Comparison of ENCODE assay signal across 15 cellular contexts in genomic region chr6:15016813-15017212, GRCh38.
DNase-seq lines count a peak whose midpoint lies in the region; ATAC-seq and TF ChIP-seq lines count a peak whose summit lies in the region.
"Had no signal": no experiment of that assay in that cellular context is flagged by ENCODE, and none has a peak within 500 bp of the region (broad histone marks: within the 10 kb centered on the region; RNA-seq: fewer than 3 reads in every experiment).

No MANE protein-coding gene starts in this region.

- H3K9me3 Mint-ChIP-seq in natural killer cell treated with Interleukin-12 subunit alpha and Interleukin-12 subunit beta and Interleukin-15 and Interleukin-18, amount 100 ng/mL, for 72 hours = no peaks in the 10 kb centered on the region
- no peaks in the 10 kb centered on the region for H3K9me3 Mint-ChIP-seq in natural killer cell
- peaks cover 16% of the 10 kb centered on the region for H3K9me3 Mint-ChIP-seq in WTC11
- H3K9me3 Mint-ChIP-seq: H9 had no signal

- H3K36me3 ChIP-seq in lower lobe of right lung = no peaks in the 10 kb centered on the region

- peaks cover 32 to 35% of the 10 kb centered on the region in 2 donors for H3K4me1 Mint-ChIP-seq in natural killer cell treated with Interleukin-12 subunit alpha and Interleukin-12 subunit beta and Interleukin-15 and Interleukin-18, amount 100 ng/mL, for 72 hours (ENCODE audit: low read depth in 2 of 2)
- H3K4me1 Mint-ChIP-seq in natural killer cell = peaks cover 8 to 11% of the 10 kb centered on the region in 2 donors
- H3K4me1 Mint-ChIP-seq in WTC11 = peaks cover 49% of the 10 kb centered on the region

- no peak for ATAC-seq in natural killer cell treated with Interleukin-12 subunit alpha and Interleukin-12 subunit beta and Interleukin-15 and Interleukin-18, amount 100 ng/mL, for 72 hours
- no peak for ATAC-seq in natural killer cell
- ATAC-seq in WTC11 = no peak
- no peak for ATAC-seq in lower lobe of right lung
- no peak for ATAC-seq in HG03139 (IDR thresholded peaks at IDR 0.05; ENCODE audit: unreplicated experiment)
- ATAC-seq: A549 had no signal

- peak overlapping the region; percentile 78 to 98 for H3K27ac Mint-ChIP-seq in natural killer cell treated with Interleukin-12 subunit alpha and Interleukin-12 subunit beta and Interleukin-15 and Interleukin-18, amount 100 ng/mL, for 72 hours
- no peak overlapping the region for H3K27ac Mint-ChIP-seq in natural killer cell
- peak overlapping the region; percentile 82 for H3K27ac Mint-ChIP-seq in WTC11
- H3K27ac Mint-ChIP-seq: CD4-positive, CD25-positive, alpha-beta regulatory T cell had no signal

- no peaks in the 10 kb centered on the region for H3K4me1 ChIP-seq in lower lobe of right lung
- H3K4me1 ChIP-seq: A549 had no signal

- H3K27me3 Mint-ChIP-seq in natural killer cell treated with Interleukin-12 subunit alpha and Interleukin-12 subunit beta and Interleukin-15 and Interleukin-18, amount 100 ng/mL, for 72 hours = no peaks in the 10 kb centered on the region
- H3K27me3 Mint-ChIP-seq in natural killer cell (ENCODE audit: low read depth in 2 of 2) (peaks cover 0 to 3% of the 10 kb centered on the region in 2 donors), WTC11 (ENCODE audit: low read depth) (no peaks in the 10 kb centered on the region)

- peaks cover 8% of the 10 kb centered on the region for H3K36me3 Mint-ChIP-seq in natural killer cell treated with Interleukin-12 subunit alpha and Interleukin-12 subunit beta and Interleukin-15 and Interleukin-18, amount 100 ng/mL, for 72 hours
- H3K36me3 Mint-ChIP-seq in natural killer cell = no peaks in the 10 kb centered on the region
- peaks cover 24% of the 10 kb centered on the region for H3K36me3 Mint-ChIP-seq in WTC11
- H3K36me3 Mint-ChIP-seq: CD4-positive, CD25-positive, alpha-beta regulatory T cell had no signal

- POLR2A ChIA-PET in WTC11 (lab: Charles Lee) = no interaction called here

- no peak for TF ChIP-seq CTCF in natural killer cell (IDR thresholded peaks at IDR 0.05)
- no peak for TF ChIP-seq CTCF in WTC11 (IDR thresholded peaks at IDR 0.05)
- no peak for TF ChIP-seq CTCF in lower lobe of right lung (IDR thresholded peaks at IDR 0.05)

- H3K9me3 ChIP-seq in lower lobe of right lung = no peaks in the 10 kb centered on the region
- H3K9me3 ChIP-seq: A549, SK-N-SH had no signal

- H3K4me3 ChIP-seq in lower lobe of right lung = peak overlapping the region; percentile 18
- H3K4me3 ChIP-seq: A549 had no signal

- intact Hi-C loops in natural killer cell (cut with micrococcal nuclease) = no loop called here
- intact Hi-C loops in lower lobe of right lung (cut with DNase I) = no loop called here

- H3K27ac ChIP-seq in lower lobe of right lung = no peak overlapping the region
- H3K27ac ChIP-seq: A549 had no signal

- no peak for DNase-seq in natural killer cell treated with Interleukin-12 subunit alpha and Interleukin-12 subunit beta and Interleukin-15 and Interleukin-18, amount 100 ng/mL, for 72 hours (ENCODE audit: low spot score)
- no peak for DNase-seq in natural killer cell
- DNase-seq in WTC11 (ENCODE audit: low spot score) = no peak
- DNase-seq in lower lobe of right lung = no peak
- DNase-seq in NCI-H1417 treated with DMSO at 0.1 percent for 48 hours (lab: John Stamatoyannopoulos, UW) = no peak
- DNase-seq in SW480 (ENCODE audit: low spot score) = no peak
- DNase-seq in DMS153 treated with DMSO at 0.1 percent for 48 hours (lab: John Stamatoyannopoulos, UW; ENCODE audit: unreplicated experiment) = no peak
- DNase-seq: NCI-H1436, NCI-H2029, NCI-H510A treated with DMSO at 0.1 percent for 48 hours, SK-N-SH had no signal

- CTCF ChIA-PET in WTC11 (lab: Charles Lee) = no interaction called here

- peak overlapping the region; percentile 42 for H3K4me3 Mint-ChIP-seq in natural killer cell treated with Interleukin-12 subunit alpha and Interleukin-12 subunit beta and Interleukin-15 and Interleukin-18, amount 100 ng/mL, for 72 hours
- H3K4me3 Mint-ChIP-seq in natural killer cell = no peak overlapping the region
- no peak overlapping the region for H3K4me3 Mint-ChIP-seq in WTC11
- H3K4me3 Mint-ChIP-seq: CD4-positive, CD25-positive, alpha-beta regulatory T cell; H9 had no signal

- no peaks in the 10 kb centered on the region for H3K27me3 ChIP-seq in lower lobe of right lung (ENCODE audit: low read depth)

TF ChIP-seq in WTC11, 78 proteins besides CTCF, POLR2A, EP300 and RAD21:
- TF ChIP-seq ATF6 (CRISPR knock-in tag; IDR thresholded peaks at IDR 0.05) = no peak
- TF ChIP-seq FOXP4 (CRISPR knock-in tag; IDR thresholded peaks at IDR 0.05) = no peak
- no peak for TF ChIP-seq ZNF121 (CRISPR knock-in tag; IDR thresholded peaks at IDR 0.05)
- no peak for TF ChIP-seq JAZF1 (CRISPR knock-in tag; IDR thresholded peaks at IDR 0.05)
- TF ChIP-seq CDX4 (CRISPR knock-in tag; IDR thresholded peaks at IDR 0.05; ENCODE audit: borderline replicate concordance) = no peak
- TF ChIP-seq JUN (CRISPR knock-in tag; IDR thresholded peaks at IDR 0.05) = no peak
- TF ChIP-seq ELF4 (CRISPR knock-in tag; IDR thresholded peaks at IDR 0.05; ENCODE audit: low read depth) = no peak

Comparison
In these comparisons a context has a peak if more than half of its experiments do, and no peak if none do; other contexts are left out.
1. H3K27ac Mint-ChIP-seq: peak in natural killer cell treated with Interleukin-12 subunit alpha and Interleukin-12 subunit beta and Interleukin-15 and Interleukin-18, amount 100 ng/mL, for 72 hours (2 of 2) and WTC11 (single experiment); none in natural killer cell (0 of 2).